ENCODE assay signal across 31 cellular contexts in genomic region chr13:24894972-24895300, GRCh38.
"Had no signal": no experiment of that assay in that cellular context is flagged by ENCODE, and none has a peak within 500 bp of the region (broad histone marks: within the 10 kb centered on the region; RNA-seq: fewer than 3 reads in every experiment).

No MANE protein-coding gene starts in this region.

- H3K36me3 ChIP-seq: brain microvascular endothelial cell had no signal

- H3K27me3 ChIP-seq: brain microvascular endothelial cell, cardiac muscle cell, MG63, SJCRH30 had no signal

- H3K9me3 ChIP-seq: MG63, SJCRH30, SK-N-SH had no signal

- H3K4me2 ChIP-seq: SK-N-SH had no signal

- H3K27me3 Mint-ChIP-seq: activated B cell treated with CpG ODN at 0.5 μM for 24 hours; activated CD4-positive, alpha-beta memory T cell treated with anti-CD3 and anti-CD28 coated beads, Interleukin-2, amount 10 ng/mL, durations not matched to agents 7 days and 5 days; activated CD4-positive, alpha-beta T cell treated with anti-CD3 and anti-CD28 coated beads, Interleukin-2, amount 10 ng/mL, durations not matched to agents 7 days and 5 days; activated naive CD8-positive, alpha-beta T cell; activated T-helper 17 cell treated with anti-CD3 and anti-CD28 coated beads, Interleukin-2, amount 50 U/mL, for 72 hours had no signal

- H3K4me1 Mint-ChIP-seq: activated CD4-positive, alpha-beta memory T cell treated with anti-CD3 and anti-CD28 coated beads, Interleukin-2, amount 10 ng/mL, durations not matched to agents 7 days and 5 days; activated CD4-positive, alpha-beta T cell treated with anti-CD3 and anti-CD28 coated beads, Interleukin-2, amount 10 ng/mL, durations not matched to agents 7 days and 5 days; activated T-helper 17 cell treated with anti-CD3 and anti-CD28 coated beads, Interleukin-2, amount 50 U/mL, for 72 hours had no signal

- H3K4me1 ChIP-seq: SJCRH30 had no signal

- H3K9me3 Mint-ChIP-seq: activated B cell treated with CpG ODN at 0.5 μM for 24 hours; activated CD4-positive, alpha-beta memory T cell treated with anti-CD3 and anti-CD28 coated beads, Interleukin-2, amount 10 ng/mL, durations not matched to agents 7 days and 5 days; activated CD4-positive, alpha-beta T cell treated with anti-CD3 and anti-CD28 coated beads, Interleukin-2, amount 10 ng/mL, durations not matched to agents 7 days and 5 days; activated naive CD4-positive, alpha-beta T cell treated with anti-CD3 and anti-CD28 coated beads for 36 hours; activated T-helper 17 cell treated with anti-CD3 and anti-CD28 coated beads, Interleukin-2, amount 50 U/mL, for 72 hours had no signal

- DNase-seq: activated B cell treated with CpG ODN at 0.5 μM for 24 hours; activated CD4-positive, alpha-beta memory T cell treated with anti-CD3 and anti-CD28 coated beads, Interleukin-2, amount 10 ng/mL, durations not matched to agents 7 days and 5 days; activated CD4-positive, alpha-beta T cell treated with anti-CD3 and anti-CD28 coated beads for 1 hour; activated CD4-positive, alpha-beta T cell treated with anti-CD3 and anti-CD28 coated beads, Interleukin-2, amount 10 ng/mL, durations not matched to agents 7 days and 5 days; activated gamma-delta T cell; activated naive CD4-positive, alpha-beta T cell treated with anti-CD3 and anti-CD28 coated beads for 36 hours; activated T-cell treated with anti-CD3 and anti-CD28 coated beads for 4 hours; activated T-cell treated with anti-CD3 and anti-CD28 coated beads, Interleukin-2, amount 50 U/mL, for 48 hours; amygdala; brain microvascular endothelial cell; MG63; MV-4-11; NCI-H1092 treated with DMSO at 0.1 percent for 48 hours; NCI-H1417 treated with DMSO at 0.1 percent for 48 hours; NCI-H1694; NCI-H2029; NCI-H2107; NCI-H2171 treated with DMSO at 0.1 percent for 48 hours; NCI-H226; NCI-H510A; NCI-H526 treated with DMSO at 0.1 percent for 48 hours; NK-92 treated with Interleukin-12 subunit alpha and Interleukin-12 subunit beta, amount 100 ng/mL, for 24 hours; OCI-M1; Right ventricle myocardium superior; SJCRH30; SK-N-SH had no signal

- H3K9ac ChIP-seq: SK-N-SH had no signal

- H3K27ac Mint-ChIP-seq: activated B cell treated with CpG ODN at 0.5 μM for 24 hours; activated CD4-positive, alpha-beta memory T cell treated with anti-CD3 and anti-CD28 coated beads, Interleukin-2, amount 10 ng/mL, durations not matched to agents 7 days and 5 days; activated CD4-positive, alpha-beta T cell treated with anti-CD3 and anti-CD28 coated beads, Interleukin-2, amount 10 ng/mL, durations not matched to agents 7 days and 5 days; activated naive CD4-positive, alpha-beta T cell treated with anti-CD3 and anti-CD28 coated beads for 36 hours; activated naive CD8-positive, alpha-beta T cell; activated T-helper 17 cell treated with anti-CD3 and anti-CD28 coated beads, Interleukin-2, amount 50 U/mL, for 72 hours had no signal

- H3K27ac ChIP-seq: brain microvascular endothelial cell, cardiac muscle cell, RWPE1, SJCRH30 had no signal

- ATAC-seq: activated T-helper 17 cell treated with anti-CD3 and anti-CD28 coated beads, Interleukin-2, amount 50 U/mL, for 72 hours; Panc1 had no signal

- H3K4me3 ChIP-seq: cardiac muscle cell, MG63, SJCRH30 had no signal

- H3K4me3 Mint-ChIP-seq: activated B cell treated with CpG ODN at 0.5 μM for 24 hours; activated CD4-positive, alpha-beta memory T cell treated with anti-CD3 and anti-CD28 coated beads, Interleukin-2, amount 10 ng/mL, durations not matched to agents 7 days and 5 days; activated CD4-positive, alpha-beta T cell treated with anti-CD3 and anti-CD28 coated beads, Interleukin-2, amount 10 ng/mL, durations not matched to agents 7 days and 5 days; activated naive CD4-positive, alpha-beta T cell treated with anti-CD3 and anti-CD28 coated beads for 36 hours; activated naive CD8-positive, alpha-beta T cell; activated T-helper 17 cell treated with anti-CD3 and anti-CD28 coated beads, Interleukin-2, amount 50 U/mL, for 72 hours had no signal
